ENCODE assay signal across 9 cellular contexts in the genomic region with DNA sequence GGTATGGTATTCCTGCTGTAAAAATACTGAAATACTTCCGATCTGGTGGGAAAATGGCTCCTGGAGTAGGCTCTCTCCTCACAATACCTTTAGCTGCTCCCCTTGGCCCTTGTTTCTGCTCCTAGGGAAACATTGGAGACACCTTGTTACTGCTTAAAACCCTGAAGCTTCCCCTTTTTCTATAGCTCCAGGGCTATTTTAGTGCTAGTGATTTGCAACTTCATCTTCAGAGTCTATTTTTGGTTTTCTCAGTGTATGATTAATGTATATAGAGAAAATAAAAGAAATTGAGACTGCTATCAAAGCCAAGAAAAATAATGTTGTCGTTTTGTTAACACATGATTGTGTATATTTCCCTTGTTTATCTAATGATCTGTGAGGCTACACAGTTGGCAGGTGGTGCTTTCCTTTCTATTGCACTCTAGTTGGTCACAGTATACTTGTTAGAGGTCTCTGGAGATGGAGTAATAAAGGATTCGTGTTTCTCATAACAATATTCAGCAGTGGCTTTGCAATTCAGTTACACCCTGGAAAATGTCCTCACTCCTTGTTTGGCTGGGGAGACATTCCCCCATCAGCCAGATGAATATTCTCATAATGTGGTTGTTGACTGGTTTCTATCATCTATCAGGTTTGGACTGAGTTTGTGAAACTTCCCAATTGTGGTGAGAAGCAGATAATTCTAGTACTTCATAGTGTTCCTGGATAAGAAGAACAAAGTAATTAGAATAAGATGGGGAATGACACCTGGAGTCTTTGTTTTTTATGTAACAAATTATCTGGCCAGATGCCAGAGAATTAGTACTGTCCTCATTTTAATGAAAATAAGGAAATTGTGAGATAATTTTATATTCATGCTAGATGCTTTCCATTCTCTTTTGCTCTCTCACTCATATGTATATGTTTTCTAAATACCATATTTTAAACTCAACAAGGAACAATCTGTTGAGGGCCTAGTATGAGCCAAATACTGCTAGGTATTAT. TPM values are rescaled to one million over a fixed set of nuclear protein-coding genes. Genes with fewer than 3 reads are reported as not detected.
DNase-seq lines count a peak whose midpoint lies in the region; ATAC-seq and TF ChIP-seq lines count a peak whose summit lies in the region.
"Had no signal": no experiment of that assay in that cellular context is flagged by ENCODE, and none has a peak within 500 bp of the region (broad histone marks: within the 10 kb centered on the region; RNA-seq: fewer than 3 reads in every experiment).

No MANE protein-coding gene starts in this region.

- no peak for DNase-seq in GM23338 (ENCODE audit: low spot score)
- DNase-seq in NCI-H2081 treated with DMSO at 0.1 percent for 48 hours (lab: John Stamatoyannopoulos, UW): peak; percentile 72
- DNase-seq in WTC11 (ENCODE audit: low spot score): no peak
- DNase-seq in neural progenitor cell (ENCODE audit: low spot score): no peak
- no peak for DNase-seq in dedifferentiated amniotic fluid mesenchymal stem cell (ENCODE audit: extremely low spot score)
- DNase-seq in Ammon's horn (ENCODE audit: low spot score): no peak
- no peak for DNase-seq in activated CD4-positive, alpha-beta memory T cell treated with anti-CD3 and anti-CD28 coated beads, Interleukin-2, amount 10 ng/mL, durations not matched to agents 7 days and 5 days
- DNase-seq: stimulated activated CD4-positive, alpha-beta T cell treated with anti-CD3 and anti-CD28 coated beads, Interleukin-2, amount 100 ng/mL, for 24 hours had no signal

- peaks cover 27% of the 10 kb centered on the region; the same call in 2 of the 3 replicates for H3K36me3 Mint-ChIP-seq in GM23338 (ENCODE audit: low read depth)
- H3K36me3 Mint-ChIP-seq in WTC11: peaks cover 34% of the 10 kb centered on the region
- H3K36me3 Mint-ChIP-seq in neural progenitor cell: no peaks in the 10 kb centered on the region
- peaks cover 13% of the 10 kb centered on the region for H3K36me3 Mint-ChIP-seq in activated CD4-positive, alpha-beta memory T cell treated with anti-CD3 and anti-CD28 coated beads, Interleukin-2, amount 10 ng/mL, durations not matched to agents 7 days and 5 days (ENCODE audit: low read depth)

- H3K4me3 ChIP-seq in GM23338 (no peak overlapping the region), neural progenitor cell (no peak overlapping the region)

- no peak for TF ChIP-seq CTCF in GM23338 (conservative IDR thresholded peaks at IDR 0.05; ENCODE audit: low read depth in 2 of 2)
- no peak for TF ChIP-seq CTCF in WTC11 (IDR thresholded peaks at IDR 0.05)
- TF ChIP-seq CTCF in neural progenitor cell (IDR thresholded peaks at IDR 0.05): no peak

- H4K20me1 ChIP-seq in GM23338 (replicated peaks; ENCODE audit: insufficient read depth): peaks cover 45% of the 10 kb centered on the region
- no peaks in the 10 kb centered on the region for H4K20me1 ChIP-seq in neural progenitor cell (ENCODE audit: low read depth)

- H3K36me3 ChIP-seq in GM23338 (ENCODE audit: insufficient read depth) (peaks cover 10% of the 10 kb centered on the region; the same call in 1 of the 2 replicates), neural progenitor cell (no peaks in the 10 kb centered on the region)

- no peak overlapping the region for H3K9ac ChIP-seq in neural progenitor cell

- H3K79me2 ChIP-seq in GM23338 (replicated peaks; ENCODE audit: insufficient read depth) (peaks cover 64% of the 10 kb centered on the region), neural progenitor cell (ENCODE audit: low read depth) (no peaks in the 10 kb centered on the region)

- H2AFZ ChIP-seq in GM23338: no peak overlapping the region
- H2AFZ ChIP-seq in neural progenitor cell (replicated peaks): no peak overlapping the region

- H3K27me3 Mint-ChIP-seq in GM23338 (ENCODE audit: insufficient read depth, low read depth, poor library complexity) (no peaks in the 10 kb centered on the region), WTC11 (ENCODE audit: low read depth) (no peaks in the 10 kb centered on the region), neural progenitor cell (ENCODE audit: insufficient read depth, low read depth) (no peaks in the 10 kb centered on the region)
- H3K27me3 Mint-ChIP-seq in activated CD4-positive, alpha-beta memory T cell treated with anti-CD3 and anti-CD28 coated beads, Interleukin-2, amount 10 ng/mL, durations not matched to agents 7 days and 5 days: no peaks in the 10 kb centered on the region

- POLR2A ChIA-PET in WTC11 (lab: Charles Lee): interaction anchor here (1.2 kb wide), 1 partner anchor 44 kb away, joined by 3 read pairs; no protein-coding TSS in a partner anchor
- POLR2A ChIA-PET in activated CD4-positive, alpha-beta memory T cell treated with anti-CD3 and anti-CD28 coated beads, Interleukin-2, amount 10 ng/mL, durations not matched to agents 7 days and 5 days (lab: Charles Lee): interaction anchor here (0.7 to 1.1 kb wide), 3 partner anchors 8 to 21 kb away, joined by 3 to 4 read pairs (median 3); no protein-coding TSS in a partner anchor

- no peak overlapping the region for H3K27ac Mint-ChIP-seq in GM23338
- H3K27ac Mint-ChIP-seq in WTC11: peak overlapping the region; percentile 50
- H3K27ac Mint-ChIP-seq in neural progenitor cell: peak overlapping the region; percentile 27
- H3K27ac Mint-ChIP-seq in activated CD4-positive, alpha-beta memory T cell treated with anti-CD3 and anti-CD28 coated beads, Interleukin-2, amount 10 ng/mL, durations not matched to agents 7 days and 5 days: no peak overlapping the region

- peak overlapping the region; percentile 67 for H3K27ac ChIP-seq in GM23338 (ENCODE audit: low read depth)
- peak overlapping the region; percentile 75 for H3K27ac ChIP-seq in neural progenitor cell

- H3F3A ChIP-seq in GM23338 (replicated peaks; ENCODE audit: low read depth): no peaks in the 10 kb centered on the region
- H3F3A ChIP-seq in neural progenitor cell (ENCODE audit: low read depth): peaks cover 25% of the 10 kb centered on the region

- no peaks in the 10 kb centered on the region for H3K9me2 ChIP-seq in GM23338 (ENCODE audit: insufficient read depth)

- 0 out of 3 replicates have a peak, but pooled peaks have one; percentile 22 for ATAC-seq in GM23338
- ATAC-seq in WTC11: no peak
- no peak for ATAC-seq in HG03457 (IDR thresholded peaks at IDR 0.05; ENCODE audit: unreplicated experiment)

- no peaks in the 10 kb centered on the region for H3K27me3 ChIP-seq in GM23338 (ENCODE audit: insufficient read depth)
- H3K27me3 ChIP-seq in neural progenitor cell: no peaks in the 10 kb centered on the region

- H3K4me1 Mint-ChIP-seq in GM23338 (peaks cover 15% of the 10 kb centered on the region; the same call in 2 of the 3 replicates), WTC11 (peaks cover 30% of the 10 kb centered on the region), neural progenitor cell (peaks cover 21% of the 10 kb centered on the region)
- H3K4me1 Mint-ChIP-seq in activated CD4-positive, alpha-beta memory T cell treated with anti-CD3 and anti-CD28 coated beads, Interleukin-2, amount 10 ng/mL, durations not matched to agents 7 days and 5 days: peaks cover 25% of the 10 kb centered on the region

- H3K4me2 ChIP-seq in GM23338 (no peak overlapping the region), neural progenitor cell (peak overlapping the region; percentile 54)

- no peak overlapping the region for H3K4me3 Mint-ChIP-seq in GM23338
- no peak overlapping the region for H3K4me3 Mint-ChIP-seq in WTC11
- H3K4me3 Mint-ChIP-seq in neural progenitor cell: no peak overlapping the region
- no peak overlapping the region for H3K4me3 Mint-ChIP-seq in activated CD4-positive, alpha-beta memory T cell treated with anti-CD3 and anti-CD28 coated beads, Interleukin-2, amount 10 ng/mL, durations not matched to agents 7 days and 5 days

- CTCF ChIA-PET in WTC11 (lab: Charles Lee): interaction anchor here (1.2 kb wide), 2 partner anchors 32 to 72 kb away, joined by 3 read pairs; no protein-coding TSS in a partner anchor
- CTCF ChIA-PET in activated CD4-positive, alpha-beta memory T cell treated with anti-CD3 and anti-CD28 coated beads, Interleukin-2, amount 10 ng/mL, durations not matched to agents 7 days and 5 days (lab: Charles Lee): interaction anchor here (0.8 to 2.1 kb wide), 2 partner anchors 23 to 28 kb away, joined by 3 to 9 read pairs; no protein-coding TSS in a partner anchor

- no peaks in the 10 kb centered on the region for H3K9me3 ChIP-seq in neural progenitor cell (ENCODE audit: low read depth)

- H3K4me1 ChIP-seq in GM23338 (ENCODE audit: insufficient read depth): no peaks in the 10 kb centered on the region; the same call in 1 of the 2 replicates
- peaks cover 23% of the 10 kb centered on the region for H3K4me1 ChIP-seq in neural progenitor cell

- H3K9me3 Mint-ChIP-seq in GM23338: no peaks in the 10 kb centered on the region
- no peaks in the 10 kb centered on the region for H3K9me3 Mint-ChIP-seq in WTC11
- H3K9me3 Mint-ChIP-seq in neural progenitor cell: no peaks in the 10 kb centered on the region
- H3K9me3 Mint-ChIP-seq in activated CD4-positive, alpha-beta memory T cell treated with anti-CD3 and anti-CD28 coated beads, Interleukin-2, amount 10 ng/mL, durations not matched to agents 7 days and 5 days: no peaks in the 10 kb centered on the region

TF ChIP-seq in WTC11, 78 proteins besides CTCF, POLR2A, EP300 and RAD21 (continues in another document):
- TF ChIP-seq ZNF263 (CRISPR knock-in tag; IDR thresholded peaks at IDR 0.05; ENCODE audit: low read depth) (no peak), ZNF671 (CRISPR knock-in tag; IDR thresholded peaks at IDR 0.05) (no peak)
- TF ChIP-seq, protein P1, sequence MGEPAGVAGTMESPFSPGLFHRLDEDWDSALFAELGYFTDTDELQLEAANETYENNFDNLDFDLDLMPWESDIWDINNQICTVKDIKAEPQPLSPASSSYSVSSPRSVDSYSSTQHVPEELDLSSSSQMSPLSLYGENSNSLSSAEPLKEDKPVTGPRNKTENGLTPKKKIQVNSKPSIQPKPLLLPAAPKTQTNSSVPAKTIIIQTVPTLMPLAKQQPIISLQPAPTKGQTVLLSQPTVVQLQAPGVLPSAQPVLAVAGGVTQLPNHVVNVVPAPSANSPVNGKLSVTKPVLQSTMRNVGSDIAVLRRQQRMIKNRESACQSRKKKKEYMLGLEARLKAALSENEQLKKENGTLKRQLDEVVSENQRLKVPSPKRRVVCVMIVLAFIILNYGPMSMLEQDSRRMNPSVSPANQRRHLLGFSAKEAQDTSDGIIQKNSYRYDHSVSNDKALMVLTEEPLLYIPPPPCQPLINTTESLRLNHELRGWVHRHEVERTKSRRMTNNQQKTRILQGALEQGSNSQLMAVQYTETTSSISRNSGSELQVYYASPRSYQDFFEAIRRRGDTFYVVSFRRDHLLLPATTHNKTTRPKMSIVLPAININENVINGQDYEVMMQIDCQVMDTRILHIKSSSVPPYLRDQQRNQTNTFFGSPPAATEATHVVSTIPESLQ (CRISPR knock-in tag; IDR thresholded peaks at IDR 0.05): no peak

RNA-seq across cellular contexts. Expression of a gene that starts 44.8 kb away (rescaled TPM):
- total RNA-seq in GM23338 (2014; rRNA removed; shearing (Covaris generic)): 186 and 209 TPM in 2 replicates
- polyA plus RNA-seq in GM23338 (2016; fragmentation: Nextera tagmentation; extraction: Ambion mirVana): 331 and 453 TPM in 2 replicates
- total RNA-seq in WTC11 (2021) (167 to 211 TPM (median 185 TPM) in 3 replicates), neural progenitor cell (ENCODE audit: low replicate concordance) (145 and 166 TPM in 2 replicates)
- 100 to 1,000 TPM; 234 to 254 TPM for total RNA-seq in activated CD4-positive, alpha-beta memory T cell treated with anti-CD3 and anti-CD28 coated beads, Interleukin-2, amount 10 ng/mL, durations not matched to agents 7 days and 5 days

Comparison
In these comparisons a context has a peak if more than half of its experiments do, and no peak if none do; other contexts are left out.
1. H3K27ac Mint-ChIP-seq: peak in WTC11 (single experiment) and neural progenitor cell (single experiment); none in GM23338 (single experiment) and activated CD4-positive, alpha-beta memory T cell treated with anti-CD3 and anti-CD28 coated beads, Interleukin-2, amount 10 ng/mL, durations not matched to agents 7 days and 5 days (single experiment).